1 cellular context compared by ENCODE assay signal in the genomic region with DNA sequence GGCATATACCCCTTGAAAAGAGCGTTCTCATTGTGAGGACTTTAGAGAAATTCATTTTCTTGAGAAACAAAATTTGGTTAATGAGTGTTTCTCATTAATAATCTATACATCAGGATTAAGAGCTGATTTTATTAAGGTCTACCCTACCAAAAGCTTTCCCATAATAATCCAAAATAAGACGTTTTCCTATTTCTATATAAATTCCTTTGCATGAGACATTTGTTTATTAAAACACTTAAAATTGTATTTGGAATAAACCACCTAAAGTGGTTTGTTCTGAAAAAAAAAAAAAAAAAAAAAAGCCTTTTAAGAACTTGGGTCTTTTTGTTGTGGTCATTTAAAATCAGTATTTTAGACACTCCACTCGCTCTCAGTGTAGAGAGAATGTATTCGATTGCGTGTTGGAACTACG.
TF ChIP-seq lines count a peak whose summit lies in the region.

No MANE protein-coding gene starts in this region.

TF ChIP-seq in HCT116, 20 proteins besides CTCF, POLR2A, EP300 and RAD21 (continued from another document):
- no peak for TF ChIP-seq EZH2 (IDR thresholded peaks at IDR 0.05)
- TF ChIP-seq ZNF274 (IDR thresholded peaks at IDR 0.05; ENCODE audit: low read depth, low read length): no peak
- TF ChIP-seq, protein P1, sequence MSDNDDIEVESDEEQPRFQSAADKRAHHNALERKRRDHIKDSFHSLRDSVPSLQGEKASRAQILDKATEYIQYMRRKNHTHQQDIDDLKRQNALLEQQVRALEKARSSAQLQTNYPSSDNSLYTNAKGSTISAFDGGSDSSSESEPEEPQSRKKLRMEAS (IDR thresholded peaks at IDR 0.05): no peak
- TF ChIP-seq, protein P2, sequence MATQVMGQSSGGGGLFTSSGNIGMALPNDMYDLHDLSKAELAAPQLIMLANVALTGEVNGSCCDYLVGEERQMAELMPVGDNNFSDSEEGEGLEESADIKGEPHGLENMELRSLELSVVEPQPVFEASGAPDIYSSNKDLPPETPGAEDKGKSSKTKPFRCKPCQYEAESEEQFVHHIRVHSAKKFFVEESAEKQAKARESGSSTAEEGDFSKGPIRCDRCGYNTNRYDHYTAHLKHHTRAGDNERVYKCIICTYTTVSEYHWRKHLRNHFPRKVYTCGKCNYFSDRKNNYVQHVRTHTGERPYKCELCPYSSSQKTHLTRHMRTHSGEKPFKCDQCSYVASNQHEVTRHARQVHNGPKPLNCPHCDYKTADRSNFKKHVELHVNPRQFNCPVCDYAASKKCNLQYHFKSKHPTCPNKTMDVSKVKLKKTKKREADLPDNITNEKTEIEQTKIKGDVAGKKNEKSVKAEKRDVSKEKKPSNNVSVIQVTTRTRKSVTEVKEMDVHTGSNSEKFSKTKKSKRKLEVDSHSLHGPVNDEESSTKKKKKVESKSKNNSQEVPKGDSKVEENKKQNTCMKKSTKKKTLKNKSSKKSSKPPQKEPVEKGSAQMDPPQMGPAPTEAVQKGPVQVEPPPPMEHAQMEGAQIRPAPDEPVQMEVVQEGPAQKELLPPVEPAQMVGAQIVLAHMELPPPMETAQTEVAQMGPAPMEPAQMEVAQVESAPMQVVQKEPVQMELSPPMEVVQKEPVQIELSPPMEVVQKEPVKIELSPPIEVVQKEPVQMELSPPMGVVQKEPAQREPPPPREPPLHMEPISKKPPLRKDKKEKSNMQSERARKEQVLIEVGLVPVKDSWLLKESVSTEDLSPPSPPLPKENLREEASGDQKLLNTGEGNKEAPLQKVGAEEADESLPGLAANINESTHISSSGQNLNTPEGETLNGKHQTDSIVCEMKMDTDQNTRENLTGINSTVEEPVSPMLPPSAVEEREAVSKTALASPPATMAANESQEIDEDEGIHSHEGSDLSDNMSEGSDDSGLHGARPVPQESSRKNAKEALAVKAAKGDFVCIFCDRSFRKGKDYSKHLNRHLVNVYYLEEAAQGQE (IDR thresholded peaks at IDR 0.05; ENCODE audit: low read depth): no peak
- no peak for TF ChIP-seq SRF (IDR thresholded peaks at IDR 0.05; ENCODE audit: low read depth)
- no peak for TF ChIP-seq ZFX (IDR thresholded peaks at IDR 0.05)
- TF ChIP-seq JUND (IDR thresholded peaks at IDR 0.05): no peak
- TF ChIP-seq ELF1 (IDR thresholded peaks at IDR 0.05; ENCODE audit: borderline replicate concordance, low read depth): no peak
